ENCODE assay signal across 14 cellular contexts in the genomic region with DNA sequence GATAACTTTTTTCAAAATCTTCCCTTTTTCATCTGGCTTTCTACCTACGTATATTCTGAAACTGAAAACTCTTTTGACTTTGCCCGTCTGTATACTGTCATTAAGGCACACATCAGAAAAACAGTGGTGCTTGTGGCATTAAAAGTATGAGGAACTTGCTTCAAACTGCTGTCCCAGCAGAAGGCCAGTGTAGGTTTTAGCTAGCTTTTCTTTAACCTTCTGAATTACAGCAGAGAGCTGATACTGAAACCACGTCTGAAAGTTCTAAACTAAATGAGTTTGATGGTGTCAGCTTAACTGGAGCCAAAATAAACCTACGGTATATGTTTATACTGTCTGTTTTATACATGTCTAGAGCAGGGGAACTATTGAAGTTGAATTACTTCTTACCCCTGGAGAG.
DNase-seq lines count a peak whose midpoint lies in the region; ATAC-seq and TF ChIP-seq lines count a peak whose summit lies in the region.
"Had no signal": no experiment of that assay in that cellular context is flagged by ENCODE, and none has a peak within 500 bp of the region (broad histone marks: within the 10 kb centered on the region; RNA-seq: fewer than 3 reads in every experiment).

No MANE protein-coding gene starts in this region.

- no peak overlapping the region for H3K9ac ChIP-seq in adipocyte (ENCODE audit: low read length)

- peak; percentile 31 for DNase-seq in adipocyte (ENCODE audit: low read depth)
- DNase-seq in mucosa of descending colon, result no peak
- DNase-seq in UCSD-AML1 (lab: John Stamatoyannopoulos, UW; ENCODE audit: unreplicated experiment), result no peak
- DNase-seq in HCEC 1CT, result no peak
- DNase-seq in GM13977 (ENCODE audit: low spot score), result no peak
- DNase-seq in HPDE6-E6E7 (ENCODE audit: extremely low spot score), result no peak
- DNase-seq: activated CD4-positive, alpha-beta T cell treated with anti-CD3 and anti-CD28 coated beads, Interleukin-2, amount 10 ng/mL, durations not matched to agents 24 days and 14 days; dorsolateral prefrontal cortex; NCI-H1436; NCI-H446 had no signal

- TF ChIP-seq CTCF in mucosa of descending colon (IDR thresholded peaks at IDR 0.05) (no peak), GM13977 (IDR thresholded peaks at IDR 0.05; ENCODE audit: extremely low read depth, insufficient read depth, missing control alignments) (no peak)

- H3K36me3 ChIP-seq in adipocyte (ENCODE audit: control insufficient read depth, insufficient read depth, low read length, severe bottlenecking), result no peaks in the 10 kb centered on the region
- H3K36me3 ChIP-seq in mucosa of descending colon (ENCODE audit: low read depth), result no peaks in the 10 kb centered on the region
- H3K36me3 ChIP-seq: prostate gland had no signal

- no peaks in the 10 kb centered on the region for H3K4me1 ChIP-seq in adipocyte (ENCODE audit: control insufficient read depth, insufficient read depth, low read length)
- peaks cover 11% of the 10 kb centered on the region for H3K4me1 ChIP-seq in mucosa of descending colon (ENCODE audit: low read depth)
- H3K4me1 ChIP-seq: prostate gland had no signal

- intact Hi-C loops in mucosa of descending colon (cut with DNase I, micrococcal nuclease), result no loop called here

- no peaks in the 10 kb centered on the region for H3K9me3 ChIP-seq in adipocyte (ENCODE audit: control insufficient read depth, low read length)
- no peaks in the 10 kb centered on the region for H3K9me3 ChIP-seq in mucosa of descending colon
- H3K9me3 ChIP-seq: prostate gland had no signal

- ATAC-seq in GM18498 (IDR thresholded peaks at IDR 0.05; ENCODE audit: unreplicated experiment) (peak; percentile 60), HG03025 (IDR thresholded peaks at IDR 0.05; ENCODE audit: low FRiP score, unreplicated experiment) (peak; percentile 43), mucosa of descending colon (peak; percentile 19)
- ATAC-seq: HepG2 had no signal

- H3K27me3 ChIP-seq in adipocyte (replicated peaks; ENCODE audit: control insufficient read depth, insufficient read depth, low read length), result no peaks in the 10 kb centered on the region
- H3K27me3 ChIP-seq: dorsolateral prefrontal cortex had no signal

- in situ Hi-C loops in GM13977 (cut with MboI; ENCODE audit: low pct_unique_long_range_greater_than_20kb, low sequenced_read_pairs, unreplicated experiment), result no loop called here

- no peak overlapping the region for H3K4me3 ChIP-seq in adipocyte (ENCODE audit: low read length)
- no peak overlapping the region for H3K4me3 ChIP-seq in mucosa of descending colon
- H3K4me3 ChIP-seq: dorsolateral prefrontal cortex, prostate gland had no signal
